21 cellular contexts compared by ENCODE assay signal in genomic region chr3:84165278-84165677, GRCh38.
"Had no signal": no experiment of that assay in that cellular context is flagged by ENCODE, and none has a peak within 500 bp of the region (broad histone marks: within the 10 kb centered on the region; RNA-seq: fewer than 3 reads in every experiment).

No MANE protein-coding gene starts in this region.

- H3K4me1 Mint-ChIP-seq: activated CD4-positive, alpha-beta memory T cell treated with anti-CD3 and anti-CD28 coated beads, Interleukin-2, amount 10 ng/mL, durations not matched to agents 7 days and 5 days; activated naive CD4-positive, alpha-beta T cell treated with anti-CD3 and anti-CD28 coated beads, Interleukin-2, amount 50 U/mL, for 24 hours; mesothelial cell of epicardium; naive thymus-derived CD8-positive, alpha-beta T cell; neural progenitor cell had no signal

- H3K27me3 ChIP-seq: body of pancreas, neural progenitor cell, tibial nerve had no signal

- H3K36me3 ChIP-seq: neural progenitor cell, tibial nerve had no signal

- H3K4me3 Mint-ChIP-seq: activated CD4-positive, alpha-beta memory T cell treated with anti-CD3 and anti-CD28 coated beads, Interleukin-2, amount 10 ng/mL, durations not matched to agents 7 days and 5 days; activated naive CD4-positive, alpha-beta T cell treated with anti-CD3 and anti-CD28 coated beads, Interleukin-2, amount 50 U/mL, for 24 hours; effector memory CD8-positive, alpha-beta T cell; mesothelial cell of epicardium; naive thymus-derived CD8-positive, alpha-beta T cell; neural progenitor cell had no signal

- H3K27ac Mint-ChIP-seq: activated CD4-positive, alpha-beta memory T cell treated with anti-CD3 and anti-CD28 coated beads, Interleukin-2, amount 10 ng/mL, durations not matched to agents 7 days and 5 days; activated naive CD4-positive, alpha-beta T cell treated with anti-CD3 and anti-CD28 coated beads, Interleukin-2, amount 50 U/mL, for 24 hours; activated T-helper 2 cell treated with anti-CD3 and anti-CD28 coated beads, Interferon-gamma antibody, Interleukin-2, Interleukin-4, amounts not matched to agents 10 μg/mL and 5 μg/mL and 100 μg/mL, durations not matched to agents 14 hours and 24 hours and 36 hours; effector memory CD8-positive, alpha-beta T cell; mesothelial cell of epicardium; naive thymus-derived CD8-positive, alpha-beta T cell; neural progenitor cell had no signal

- ATAC-seq: activated CD4-positive, CD25-positive, alpha-beta regulatory T cell treated with anti-CD3 and anti-CD28 coated beads, Interleukin-2, amount 50 U/mL, for 24 hours; body of pancreas; effector memory CD8-positive, alpha-beta T cell; left colon; naive thymus-derived CD8-positive, alpha-beta T cell; right cardiac atrium had no signal

- H3K9me3 ChIP-seq: body of pancreas had no signal

- H3K4me3 ChIP-seq: body of pancreas, neural progenitor cell, tibial nerve had no signal

- H3K4me1 ChIP-seq: body of pancreas, neural progenitor cell, tibial nerve had no signal

- H3K36me3 Mint-ChIP-seq: activated naive CD4-positive, alpha-beta T cell treated with anti-CD3 and anti-CD28 coated beads, Interleukin-2, amount 50 U/mL, for 24 hours; mesothelial cell of epicardium; naive thymus-derived CD8-positive, alpha-beta T cell; neural progenitor cell had no signal

- H3K27me3 Mint-ChIP-seq: activated CD4-positive, alpha-beta memory T cell treated with anti-CD3 and anti-CD28 coated beads, Interleukin-2, amount 10 ng/mL, durations not matched to agents 7 days and 5 days; activated naive CD4-positive, alpha-beta T cell treated with anti-CD3 and anti-CD28 coated beads, Interleukin-2, amount 50 U/mL, for 24 hours; effector memory CD8-positive, alpha-beta T cell; naive thymus-derived CD8-positive, alpha-beta T cell had no signal

- H3K27ac ChIP-seq: body of pancreas, neural progenitor cell, tibial nerve, VCaP had no signal

- H3K9me3 Mint-ChIP-seq: activated naive CD4-positive, alpha-beta T cell treated with anti-CD3 and anti-CD28 coated beads, Interleukin-2, amount 50 U/mL, for 24 hours; neural progenitor cell had no signal

- DNase-seq: activated CD4-positive, alpha-beta memory T cell treated with anti-CD3 and anti-CD28 coated beads, Interleukin-2, amount 10 ng/mL, durations not matched to agents 7 days and 5 days; activated CD4-positive, alpha-beta T cell treated with anti-CD3 and anti-CD28 coated beads for 48 hours; activated T-cell treated with anti-CD3 and anti-CD28 coated beads, Interleukin-2, amount 50 U/mL, for 48 hours; body of pancreas; cortex of kidney; effector memory CD8-positive, alpha-beta T cell; head of caudate nucleus; hippocampal formation; kidney; left colon; naive thymus-derived CD8-positive, alpha-beta T cell; right cardiac atrium; stimulated activated CD4-positive, alpha-beta T cell treated with anti-CD3 and anti-CD28 coated beads, Interleukin-2, amount 100 ng/mL, for 48 hours; stimulated activated naive CD4-positive, alpha-beta T cell treated with Interleukin-2 at 50 U/mL for 16 hours had no signal
